2 cellular contexts compared by ENCODE assay signal in the genomic region with DNA sequence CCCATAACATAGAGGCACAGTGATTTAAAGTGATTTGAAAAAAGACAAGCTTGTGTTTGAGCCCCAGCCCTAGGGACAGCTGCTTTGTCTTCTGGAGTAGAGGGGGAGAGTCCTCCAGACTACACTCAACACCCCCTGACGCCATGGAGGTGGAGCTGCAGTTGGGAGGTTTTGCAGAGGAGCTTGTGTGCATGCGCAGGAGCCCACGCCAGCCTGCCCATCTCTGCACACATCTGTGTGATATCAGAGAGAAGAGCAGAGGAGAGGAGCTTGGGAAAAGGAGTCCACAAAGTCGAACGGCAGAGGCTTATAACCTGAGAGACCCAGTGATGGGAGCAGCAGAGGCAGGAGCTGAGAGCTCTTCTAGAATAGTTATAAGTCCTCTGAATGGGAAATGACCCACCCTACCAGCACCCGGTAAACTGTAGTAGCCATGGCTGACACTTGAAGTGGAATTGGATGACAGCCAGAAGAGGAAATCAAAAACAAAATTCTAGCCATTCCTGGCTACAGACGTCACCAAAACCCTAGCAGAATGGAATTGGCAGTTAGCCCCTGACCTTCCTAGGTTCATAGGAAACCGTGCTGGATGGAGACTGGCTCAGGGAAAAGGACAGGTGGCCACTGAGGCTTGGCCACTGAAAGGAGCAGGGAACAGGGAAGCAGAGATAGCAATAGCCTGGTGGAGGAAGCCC.
A peak's percentile ranks its signal among the peaks of the same experiment; 100 is the strongest.
TF ChIP-seq lines count a peak whose summit lies in the region.

No MANE protein-coding gene starts in this region.

TF ChIP-seq in SK-N-SH treated with all-trans-retinoic acid at 6 μM for 48 hours, 23 proteins besides CTCF, POLR2A, EP300 and RAD21:
- TF ChIP-seq CSRNP3 (CRISPR knock-in tag; IDR thresholded peaks at IDR 0.05), result no peak
- no peak for TF ChIP-seq ZFP30 (CRISPR knock-in tag; IDR thresholded peaks at IDR 0.05)
- TF ChIP-seq ZFP3 (CRISPR knock-in tag; IDR thresholded peaks at IDR 0.05), result peak; percentile 95
- no peak for TF ChIP-seq RARB (CRISPR knock-in tag; IDR thresholded peaks at IDR 0.05)
TF ChIP-seq in SK-N-SH treated with all-trans-retinoic acid at 6 μM for 48 hours: peak in this region for 1.

TF ChIP-seq in SK-N-SH, 30 proteins besides CTCF, POLR2A, EP300 and RAD21 (continued from another document):
- TF ChIP-seq ZBTB33 (IDR thresholded peaks at IDR 0.05; ENCODE audit: borderline replicate concordance, low read depth), result no peak
- TF ChIP-seq, protein P1, sequence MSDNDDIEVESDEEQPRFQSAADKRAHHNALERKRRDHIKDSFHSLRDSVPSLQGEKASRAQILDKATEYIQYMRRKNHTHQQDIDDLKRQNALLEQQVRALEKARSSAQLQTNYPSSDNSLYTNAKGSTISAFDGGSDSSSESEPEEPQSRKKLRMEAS (IDR thresholded peaks at IDR 0.05; ENCODE audit: low read depth), result no peak
- TF ChIP-seq MXI1 (IDR thresholded peaks at IDR 0.05; ENCODE audit: low read depth, low read length), result no peak
- TF ChIP-seq SMC3 (IDR thresholded peaks at IDR 0.05; ENCODE audit: low read depth, low read length), result no peak
- no peak for TF ChIP-seq RCOR1 (IDR thresholded peaks at IDR 0.05; ENCODE audit: low read length)
- TF ChIP-seq RFX5 (IDR thresholded peaks at IDR 0.05; ENCODE audit: low read length), result no peak
- TF ChIP-seq GABPA (IDR thresholded peaks at IDR 0.05; ENCODE audit: low read depth), result no peak
- TF ChIP-seq EZH2phosphoT487 (IDR thresholded peaks at IDR 0.05; ENCODE audit: borderline replicate concordance, low read depth), result no peak
- no peak for TF ChIP-seq GATA2 (CRISPR knock-in tag; IDR thresholded peaks at IDR 0.05)
- TF ChIP-seq RXRA (IDR thresholded peaks at IDR 0.05; ENCODE audit: borderline replicate concordance, low read depth), result no peak
- no peak for TF ChIP-seq JUND (IDR thresholded peaks at IDR 0.05)
- no peak for TF ChIP-seq MEF2A (IDR thresholded peaks at IDR 0.05; ENCODE audit: borderline replicate concordance, low read depth)
- no peak for TF ChIP-seq TAF1 (IDR thresholded peaks at IDR 0.05; ENCODE audit: borderline replicate concordance, low read depth, low read length)
- no peak for TF ChIP-seq FOSL2 (IDR thresholded peaks at IDR 0.05; ENCODE audit: borderline replicate concordance, low read depth)
